Comparison of ENCODE assay signal across 20 cellular contexts in genomic region chr6:121830759-121831158, GRCh38.
A peak's percentile ranks its signal among the peaks of the same experiment; 100 is the strongest.
DNase-seq lines count a peak whose midpoint lies in the region; ATAC-seq, FAIRE-seq and TF ChIP-seq lines count a peak whose summit lies in the region.
"Had no signal": no experiment of that assay in that cellular context is flagged by ENCODE, and none has a peak within 500 bp of the region (broad histone marks: within the 10 kb centered on the region; RNA-seq: fewer than 3 reads in every experiment).

No MANE protein-coding gene starts in this region.

- peak; percentile 56 for ATAC-seq in Right ventricle myocardium superior (ENCODE audit: poor library complexity)
- ATAC-seq: Panc1 had no signal

- no peak overlapping the region for H3K4me3 ChIP-seq in right atrium auricular region
- no peak overlapping the region for H3K4me3 ChIP-seq in fibroblast of villous mesenchyme (ENCODE audit: low read depth, low read length)
- no peak overlapping the region for H3K4me3 ChIP-seq in vagina
- no peak overlapping the region for H3K4me3 ChIP-seq in testis

- H3K36me3 Mint-ChIP-seq in nephron (ENCODE audit: low read depth), result no peaks in the 10 kb centered on the region

- H3K27me3 ChIP-seq in right atrium auricular region (no peaks in the 10 kb centered on the region), vagina (no peaks in the 10 kb centered on the region), testis (no peaks in the 10 kb centered on the region)

- TF ChIP-seq POLR2A in vagina (IDR thresholded peaks at IDR 0.05) (no peak), GM12891 (IDR thresholded peaks at IDR 0.05; ENCODE audit: low read depth, low read length) (no peak), testis (IDR thresholded peaks at IDR 0.05) (no peak)

- H3K27ac ChIP-seq in right atrium auricular region, result no peak overlapping the region
- H3K27ac ChIP-seq in vagina, result peak overlapping the region; percentile 49
- no peak overlapping the region for H3K27ac ChIP-seq in testis
- H3K27ac ChIP-seq: C4-2B had no signal

- H3K4me3 Mint-ChIP-seq in nephron, result no peak overlapping the region

- no peaks in the 10 kb centered on the region for H3K9me3 Mint-ChIP-seq in nephron

- H3K36me3 ChIP-seq in right atrium auricular region (no peaks in the 10 kb centered on the region), vagina (no peaks in the 10 kb centered on the region), testis (ENCODE audit: low read depth, missing control alignments) (no peaks in the 10 kb centered on the region)

- FAIRE-seq in GM12891 (lab: Jason Lieb, UNC), result no peak
- FAIRE-seq: GM18507 had no signal

- WGBS in testis, 2 donors, result 56 to 62% methylated on average over 1 of the region's 1 CpG

- peak overlapping the region; percentile 1 to 32 (median 13) for H3K27ac Mint-ChIP-seq in nephron

- TF ChIP-seq CTCF in right atrium auricular region (IDR thresholded peaks at IDR 0.05), result no peak
- TF ChIP-seq CTCF in fibroblast of villous mesenchyme (IDR thresholded peaks at IDR 0.05; ENCODE audit: insufficient read depth, low read depth, low read length), result no peak
- TF ChIP-seq CTCF in nephron (IDR thresholded peaks at IDR 0.05; ENCODE audit: unreplicated experiment in 3 of 3), result no peak
- no peak for TF ChIP-seq CTCF in vagina (IDR thresholded peaks at IDR 0.05)
- TF ChIP-seq CTCF in testis (IDR thresholded peaks at IDR 0.05), result no peak

- H3K9me3 ChIP-seq in right atrium auricular region (no peaks in the 10 kb centered on the region), vagina (no peaks in the 10 kb centered on the region), testis (no peaks in the 10 kb centered on the region)

- H3K4me1 Mint-ChIP-seq in nephron, result peaks cover 5% of the 10 kb centered on the region

- H3K4me1 ChIP-seq in right atrium auricular region (peaks cover 0 to 6% of the 10 kb centered on the region in 2 donors), vagina (no peaks in the 10 kb centered on the region), testis (no peaks in the 10 kb centered on the region)

- intact Hi-C loops in Right ventricle myocardium superior (cut with DNase I) (no loop called here), vagina (cut with DNase I) (no loop called here), testis (cut with DNase I; ENCODE audit: low total_unique reads) (no loop called here)

- no peak for DNase-seq in Right ventricle myocardium superior
- no peak for DNase-seq in right atrium auricular region (ENCODE audit: low spot score)
- peak; percentile 29 for DNase-seq in fibroblast of villous mesenchyme (ENCODE audit: low read depth)
- DNase-seq in vagina (ENCODE audit: extremely low spot score in 2 of 2), result no peak
- no peak for DNase-seq in hypothalamus (lab: John Stamatoyannopoulos, UW)
- DNase-seq in GM12891 (ENCODE audit: insufficient read length, low spot score), result no peak
- no peak for DNase-seq in testis
- DNase-seq: 8988T, COR-L47, DMS153, HCEC 1CT, Karpas-422, NCI-H1417, NCI-H2029 treated with DMSO at 0.1 percent for 48 hours, NCI-H510A, NCI-H82 had no signal

- no peaks in the 10 kb centered on the region for H3K27me3 Mint-ChIP-seq in nephron (ENCODE audit: low read depth)

TF ChIP-seq in GM12891, 5 proteins besides CTCF, POLR2A, EP300 and RAD21:
- no peak for TF ChIP-seq SPI1 (IDR thresholded peaks at IDR 0.05; ENCODE audit: low read depth, low read length)
- TF ChIP-seq PAX5 (IDR thresholded peaks at IDR 0.05; ENCODE audit: insufficient read depth, low read length, severe bottlenecking), result no peak
- TF ChIP-seq POLR2AphosphoS5 (IDR thresholded peaks at IDR 0.05; ENCODE audit: low read depth, low read length), result no peak
- no peak for TF ChIP-seq POU2F2 (IDR thresholded peaks at IDR 0.05; ENCODE audit: low read depth, low read length)
- no peak for TF ChIP-seq TAF1 (IDR thresholded peaks at IDR 0.05; ENCODE audit: low read depth, low read length)
